Comparison of ENCODE assay signal across 1 cellular context in genomic region chr12:122842505-122843405, GRCh38.
A peak's percentile ranks its signal among the peaks of the same experiment; 100 is the strongest.
TF ChIP-seq lines count a peak whose summit lies in the region.

No MANE protein-coding gene starts in this region.

TF ChIP-seq in HEK293, 187 proteins besides CTCF, POLR2A, EP300 and RAD21 (continued from another document):
- TF ChIP-seq ATF2 (tag by site-specific recombination; IDR thresholded peaks at IDR 0.05; ENCODE audit: low read depth), result no peak
- TF ChIP-seq GLIS2 (tag by site-specific recombination; IDR thresholded peaks at IDR 0.05), result 0 out of 2 replicates have a peak, but pooled peaks have one; percentile 25
- TF ChIP-seq ZBTB20 (tag by site-specific recombination; IDR thresholded peaks at IDR 0.05), result no peak
- TF ChIP-seq YY1 (tag by site-specific recombination; IDR thresholded peaks at IDR 0.05), result no peak
- TF ChIP-seq ZNF394 (tag by site-specific recombination; IDR thresholded peaks at IDR 0.05; ENCODE audit: borderline replicate concordance), result no peak
